In genomic region chr4:6854098-6854744, GRCh38 we compare ENCODE assay signal across 16 cellular contexts. TPM values are rescaled to one million over a fixed set of nuclear protein-coding genes. Genes with fewer than 3 reads are reported as not detected.
A peak's percentile ranks its signal among the peaks of the same experiment; 100 is the strongest.
DNase-seq lines count a peak whose midpoint lies in the region; ATAC-seq and TF ChIP-seq lines count a peak whose summit lies in the region.
"Had no signal": no experiment of that assay in that cellular context is flagged by ENCODE, and none has a peak within 500 bp of the region (broad histone marks: within the 10 kb centered on the region; RNA-seq: fewer than 3 reads in every experiment).

No MANE protein-coding gene starts in this region.

- intact Hi-C loops in Right ventricle myocardium superior (cut with DNase I): no loop called here

- H3K27me3 Mint-ChIP-seq in chondrocyte (ENCODE audit: low read depth): no peaks in the 10 kb centered on the region
- H3K27me3 Mint-ChIP-seq: IgD-negative memory B cell had no signal

- peaks cover 27% of the 10 kb centered on the region for H3K36me3 ChIP-seq in right atrium auricular region
- peaks cover 19% of the 10 kb centered on the region for H3K36me3 ChIP-seq in effector memory CD4-positive, alpha-beta T cell (ENCODE audit: control insufficient read depth, insufficient read depth, low read length)

- no peak overlapping the region for H3K4me3 Mint-ChIP-seq in chondrocyte (ENCODE audit: unreplicated experiment)
- H3K4me3 Mint-ChIP-seq: activated CD8-positive, alpha-beta T cell treated with anti-CD3 and anti-CD28 coated beads, Interleukin-2, amount 10 ng/mL, durations not matched to agents 7 days and 5 days had no signal

- TF ChIP-seq CTCF in right atrium auricular region (IDR thresholded peaks at IDR 0.05) (no peak), chondrocyte (IDR thresholded peaks at IDR 0.05) (no peak), coronary artery (IDR thresholded peaks at IDR 0.05) (no peak)

- H3K4me3 ChIP-seq in right atrium auricular region (no peak overlapping the region), coronary artery (no peak overlapping the region)
- no peak overlapping the region for H3K4me3 ChIP-seq in effector memory CD4-positive, alpha-beta T cell (ENCODE audit: insufficient read depth, low read depth, low read length, poor library complexity, severe bottlenecking)
- H3K4me3 ChIP-seq: pancreas had no signal

- peaks cover 0 to 30% of the 10 kb centered on the region in 2 donors for H3K4me1 ChIP-seq in right atrium auricular region
- H3K4me1 ChIP-seq in effector memory CD4-positive, alpha-beta T cell (ENCODE audit: control insufficient read depth, insufficient read depth, low read length, poor library complexity, severe bottlenecking): peaks cover 4% of the 10 kb centered on the region

- H3K9me3 Mint-ChIP-seq in chondrocyte (ENCODE audit: low read depth): no peaks in the 10 kb centered on the region
- H3K9me3 Mint-ChIP-seq: IgD-negative memory B cell had no signal

- DNase-seq in right atrium auricular region (ENCODE audit: low spot score) (no peak), Right ventricle myocardium superior (no peak), NCI-H187 (lab: John Stamatoyannopoulos, UW) (peak; percentile 35 to 70), chondrocyte (ENCODE audit: low spot score) (no peak), coronary artery (ENCODE audit: low spot score) (no peak), NCI-H1436 treated with DMSO at 0.1 percent for 48 hours (lab: John Stamatoyannopoulos, UW) (no peak)
- DNase-seq in stimulated activated CD4-positive, alpha-beta T cell treated with anti-CD3 and anti-CD28 coated beads, Interleukin-1b, Interleukin-23, amount 100 ng/mL, for 48 hours: no peak
- no peak for DNase-seq in effector memory CD4-positive, alpha-beta T cell
- DNase-seq: activated CD8-positive, alpha-beta T cell treated with anti-CD3 and anti-CD28 coated beads, Interleukin-2, amount 10 ng/mL, durations not matched to agents 7 days and 5 days; activated naive CD4-positive, alpha-beta T cell treated with Interleukin-2 at 50 U/mL for 16 hours; EL; erythroblast; mesendoderm; pancreas had no signal

- no peak for ATAC-seq in Right ventricle myocardium superior (ENCODE audit: poor library complexity)
- ATAC-seq: activated CD8-positive, alpha-beta T cell treated with anti-CD3 and anti-CD28 coated beads, Interleukin-2, amount 10 ng/mL, durations not matched to agents 7 days and 5 days had no signal

- H3K9me3 ChIP-seq in right atrium auricular region: peaks cover 0 to 7% of the 10 kb centered on the region in 2 donors
- H3K9me3 ChIP-seq in effector memory CD4-positive, alpha-beta T cell (ENCODE audit: control insufficient read depth, low read length): no peaks in the 10 kb centered on the region
- H3K9me3 ChIP-seq: pancreas had no signal

- no peaks in the 10 kb centered on the region for H3K27me3 ChIP-seq in right atrium auricular region
- H3K27me3 ChIP-seq in effector memory CD4-positive, alpha-beta T cell (replicated peaks; ENCODE audit: control insufficient read depth, insufficient read depth, low read length, poor library complexity, severe bottlenecking): no peaks in the 10 kb centered on the region
- H3K27me3 ChIP-seq: pancreas had no signal

- H3K27ac Mint-ChIP-seq in chondrocyte (ENCODE audit: unreplicated experiment): peak overlapping the region; percentile 5
- H3K27ac Mint-ChIP-seq: activated CD8-positive, alpha-beta T cell treated with anti-CD3 and anti-CD28 coated beads, Interleukin-2, amount 10 ng/mL, durations not matched to agents 7 days and 5 days had no signal

- H3K4me1 Mint-ChIP-seq in chondrocyte (ENCODE audit: low read depth): peaks cover 18% of the 10 kb centered on the region

- H3K27ac ChIP-seq in right atrium auricular region: peak overlapping the region; percentile 80 to 87
- no peak overlapping the region for H3K27ac ChIP-seq in coronary artery
- H3K27ac ChIP-seq in effector memory CD4-positive, alpha-beta T cell (ENCODE audit: insufficient read depth, low read length, poor library complexity, severe bottlenecking): no peak overlapping the region
- H3K27ac ChIP-seq: pancreas, RWPE1 had no signal

- peaks cover 8% of the 10 kb centered on the region for H3K36me3 Mint-ChIP-seq in chondrocyte (ENCODE audit: low read depth)

RNA-seq across cellular contexts. Expression of gene TBC1D14, which starts 55.4 kb away (rescaled TPM):
- total RNA-seq in right atrium auricular region: 10 to 100 TPM; 33.7 to 34.0 TPM
- total RNA-seq in Right ventricle myocardium superior: 33.1 TPM
- total RNA-seq in chondrocyte: 24.2 to 29.1 TPM (median 25.2 TPM) in 3 replicates

Comparison
In these comparisons a context has a peak if more than half of its experiments do, and no peak if none do; other contexts are left out.
1. DNase-seq: peak in NCI-H187 (2 of 2); none in right atrium auricular region (single experiment), Right ventricle myocardium superior (single experiment), chondrocyte (single experiment), coronary artery (single experiment), NCI-H1436 treated with DMSO at 0.1 percent for 48 hours (single experiment), stimulated activated CD4-positive, alpha-beta T cell treated with anti-CD3 and anti-CD28 coated beads, Interleukin-1b, Interleukin-23, amount 100 ng/mL, for 48 hours (single experiment) and effector memory CD4-positive, alpha-beta T cell (0 of 3).
2. H3K27ac ChIP-seq: peak in right atrium auricular region (2 of 2); none in coronary artery (0 of 2) and effector memory CD4-positive, alpha-beta T cell (single experiment).